In the genomic region with DNA sequence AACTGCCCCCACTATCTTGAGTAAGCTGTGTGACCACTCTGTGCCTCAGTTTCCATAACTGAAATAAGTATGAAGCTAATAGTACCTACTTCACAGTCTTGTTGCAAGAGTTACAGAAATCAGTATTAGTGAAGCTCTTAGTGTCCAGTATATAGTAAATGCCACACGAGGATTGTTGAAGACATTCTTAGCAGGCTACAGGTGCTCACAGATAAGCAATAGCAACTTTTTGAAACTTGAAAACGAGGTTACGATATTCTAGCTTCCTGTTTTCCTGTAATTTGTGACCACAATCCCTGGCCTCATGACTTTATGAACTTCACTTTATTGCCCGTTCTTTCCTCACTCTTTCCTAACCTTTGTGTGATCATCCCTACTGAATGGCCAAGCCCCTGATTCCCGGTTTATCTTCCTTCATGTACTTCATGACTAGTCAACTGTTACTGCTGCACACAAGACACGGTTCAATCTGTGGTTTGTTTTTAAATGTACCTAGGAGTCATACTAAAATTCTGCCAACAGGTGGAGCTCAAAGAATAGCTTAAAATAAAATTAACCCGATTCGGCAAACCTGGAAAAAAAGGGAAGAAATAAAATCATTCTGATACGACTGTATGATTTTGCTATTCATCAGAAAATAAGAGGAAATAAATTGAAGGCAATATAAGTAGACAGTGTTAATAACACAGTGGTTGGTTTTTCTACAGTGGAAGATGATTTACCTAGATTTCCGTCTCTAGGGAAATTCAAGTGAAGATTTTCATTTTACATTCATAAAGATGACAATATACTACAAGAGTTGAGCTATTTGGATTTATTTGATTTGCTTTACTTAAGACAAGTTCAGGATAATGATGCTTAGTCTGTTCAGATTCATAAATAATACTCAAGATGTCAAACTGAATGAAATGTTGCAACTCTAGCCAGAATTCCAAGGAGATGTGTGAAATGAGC, we compare ENCODE assay signal across 1 cellular context.
TF ChIP-seq lines count a peak whose summit lies in the region.

No MANE protein-coding gene starts in this region.

TF ChIP-seq in GM12878, 131 proteins besides CTCF, POLR2A, EP300 and RAD21 (continued from another document):
- TF ChIP-seq, protein P1, sequence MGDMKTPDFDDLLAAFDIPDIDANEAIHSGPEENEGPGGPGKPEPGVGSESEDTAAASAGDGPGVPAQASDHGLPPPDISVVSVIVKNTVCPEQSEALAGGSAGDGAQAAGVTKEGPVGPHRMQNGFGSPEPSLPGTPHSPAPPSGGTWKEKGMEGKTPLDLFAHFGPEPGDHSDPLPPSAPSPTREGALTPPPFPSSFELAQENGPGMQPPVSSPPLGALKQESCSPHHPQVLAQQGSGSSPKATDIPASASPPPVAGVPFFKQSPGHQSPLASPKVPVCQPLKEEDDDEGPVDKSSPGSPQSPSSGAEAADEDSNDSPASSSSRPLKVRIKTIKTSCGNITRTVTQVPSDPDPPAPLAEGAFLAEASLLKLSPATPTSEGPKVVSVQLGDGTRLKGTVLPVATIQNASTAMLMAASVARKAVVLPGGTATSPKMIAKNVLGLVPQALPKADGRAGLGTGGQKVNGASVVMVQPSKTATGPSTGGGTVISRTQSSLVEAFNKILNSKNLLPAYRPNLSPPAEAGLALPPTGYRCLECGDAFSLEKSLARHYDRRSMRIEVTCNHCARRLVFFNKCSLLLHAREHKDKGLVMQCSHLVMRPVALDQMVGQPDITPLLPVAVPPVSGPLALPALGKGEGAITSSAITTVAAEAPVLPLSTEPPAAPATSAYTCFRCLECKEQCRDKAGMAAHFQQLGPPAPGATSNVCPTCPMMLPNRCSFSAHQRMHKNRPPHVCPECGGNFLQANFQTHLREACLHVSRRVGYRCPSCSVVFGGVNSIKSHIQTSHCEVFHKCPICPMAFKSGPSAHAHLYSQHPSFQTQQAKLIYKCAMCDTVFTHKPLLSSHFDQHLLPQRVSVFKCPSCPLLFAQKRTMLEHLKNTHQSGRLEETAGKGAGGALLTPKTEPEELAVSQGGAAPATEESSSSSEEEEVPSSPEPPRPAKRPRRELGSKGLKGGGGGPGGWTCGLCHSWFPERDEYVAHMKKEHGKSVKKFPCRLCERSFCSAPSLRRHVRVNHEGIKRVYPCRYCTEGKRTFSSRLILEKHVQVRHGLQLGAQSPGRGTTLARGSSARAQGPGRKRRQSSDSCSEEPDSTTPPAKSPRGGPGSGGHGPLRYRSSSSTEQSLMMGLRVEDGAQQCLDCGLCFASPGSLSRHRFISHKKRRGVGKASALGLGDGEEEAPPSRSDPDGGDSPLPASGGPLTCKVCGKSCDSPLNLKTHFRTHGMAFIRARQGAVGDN (IDR thresholded peaks at IDR 0.05): no peak
- no peak for TF ChIP-seq NBN (IDR thresholded peaks at IDR 0.05)
